Comparison of ENCODE assay signal across 11 cellular contexts in the genomic region with DNA sequence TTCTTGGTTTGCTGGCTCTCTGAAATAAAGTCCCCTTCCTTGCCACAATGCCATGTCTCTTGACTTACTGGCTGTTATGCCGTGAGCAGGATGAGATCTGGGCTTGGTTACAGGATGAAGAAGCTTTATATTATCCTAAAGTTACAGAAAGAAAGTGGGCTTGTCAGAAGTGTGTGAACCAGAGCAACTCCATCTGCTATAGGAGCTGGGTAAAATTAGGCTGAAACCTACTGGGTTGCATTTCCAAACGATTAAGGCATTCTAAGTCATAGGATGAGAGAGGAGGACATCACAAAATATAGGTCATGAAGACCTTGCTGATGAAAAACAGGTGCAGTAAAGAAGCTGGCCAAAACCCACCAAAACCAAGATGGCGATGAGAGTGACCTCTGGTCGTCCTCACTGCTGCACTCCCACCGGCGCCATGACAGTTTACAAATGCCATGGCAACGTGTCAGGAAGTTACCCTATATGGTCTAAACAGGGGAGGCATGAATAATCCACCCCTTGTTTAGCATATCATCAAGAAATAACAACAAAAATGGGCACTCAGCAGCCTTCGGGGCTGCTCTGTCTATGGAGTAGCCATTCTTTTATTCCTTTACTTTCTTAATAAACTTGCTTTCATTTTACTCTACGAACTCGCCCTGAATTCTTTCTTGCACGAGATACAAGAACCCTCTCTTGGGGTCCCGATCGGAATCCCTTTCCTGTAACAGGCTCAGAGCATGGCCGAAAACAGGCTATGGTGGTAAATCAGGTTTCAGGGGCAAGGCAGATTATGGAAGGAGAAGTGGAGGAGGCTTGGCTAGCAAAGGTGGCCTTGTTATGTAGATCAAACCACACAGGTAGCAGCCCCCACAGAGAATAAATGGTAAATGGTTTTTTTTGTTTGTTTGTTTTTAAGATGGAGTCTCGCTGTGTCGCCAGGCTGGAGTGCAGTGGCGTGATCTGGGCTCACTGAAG.
"Had no signal": no experiment of that assay in that cellular context is flagged by ENCODE, and none has a peak within 500 bp of the region (broad histone marks: within the 10 kb centered on the region; RNA-seq: fewer than 3 reads in every experiment).

No MANE protein-coding gene starts in this region.

- H3K27ac ChIP-seq: brain microvascular endothelial cell, left ventricle myocardium inferior, pancreas, stomach, thoracic aorta had no signal

- H3K4me1 ChIP-seq: left ventricle myocardium inferior, pancreas, stomach had no signal

- H3K9me3 Mint-ChIP-seq: activated CD4-positive, alpha-beta memory T cell treated with anti-CD3 and anti-CD28 coated beads for 36 hours; activated naive CD8-positive, alpha-beta T cell treated with anti-CD3 and anti-CD28 coated beads for 36 hours; activated T-cell treated with anti-CD3 and anti-CD28 coated beads, Interleukin-2, amount 50 U/mL, for 72 hours had no signal

- H3K4me3 Mint-ChIP-seq: activated CD4-positive, alpha-beta memory T cell treated with anti-CD3 and anti-CD28 coated beads for 36 hours; activated naive CD8-positive, alpha-beta T cell treated with anti-CD3 and anti-CD28 coated beads for 36 hours; activated T-cell treated with anti-CD3 and anti-CD28 coated beads, Interleukin-2, amount 50 U/mL, for 72 hours had no signal

- H3K4me1 Mint-ChIP-seq: activated naive CD8-positive, alpha-beta T cell treated with anti-CD3 and anti-CD28 coated beads for 36 hours had no signal

- H3K36me3 ChIP-seq: brain microvascular endothelial cell, left ventricle myocardium inferior, pancreas, stomach, thoracic aorta had no signal

- H3K9me3 ChIP-seq: pancreas, stomach, thoracic aorta had no signal

- H3K27ac Mint-ChIP-seq: activated CD4-positive, alpha-beta memory T cell treated with anti-CD3 and anti-CD28 coated beads for 36 hours; activated naive CD8-positive, alpha-beta T cell treated with anti-CD3 and anti-CD28 coated beads for 36 hours; activated T-cell treated with anti-CD3 and anti-CD28 coated beads, Interleukin-2, amount 50 U/mL, for 72 hours had no signal

- DNase-seq: activated CD4-positive, alpha-beta memory T cell treated with anti-CD3 and anti-CD28 coated beads for 36 hours; activated gamma-delta T cell treated with Interleukin-2 at 50 U/mL for 16 hours; activated naive CD8-positive, alpha-beta T cell treated with anti-CD3 and anti-CD28 coated beads for 36 hours; activated T-cell treated with anti-CD3 and anti-CD28 coated beads, Interleukin-2, amount 50 U/mL, for 72 hours; brain microvascular endothelial cell; kidney; left ventricle myocardium inferior; pancreas; stimulated activated CD4-positive, alpha-beta T cell treated with anti-CD3 and anti-CD28 coated beads, Interleukin-4, amount 100 ng/mL, for 4 hours; stomach had no signal

- ATAC-seq: activated T-cell treated with anti-CD3 and anti-CD28 coated beads, Interleukin-2, amount 50 U/mL, for 72 hours; pancreas had no signal

- H3K36me3 Mint-ChIP-seq: activated CD4-positive, alpha-beta memory T cell treated with anti-CD3 and anti-CD28 coated beads for 36 hours; activated naive CD8-positive, alpha-beta T cell treated with anti-CD3 and anti-CD28 coated beads for 36 hours had no signal

- H3K27me3 ChIP-seq: brain microvascular endothelial cell, pancreas had no signal

- H3K4me3 ChIP-seq: left ventricle myocardium inferior, pancreas, stomach, thoracic aorta had no signal
